In the genomic region with DNA sequence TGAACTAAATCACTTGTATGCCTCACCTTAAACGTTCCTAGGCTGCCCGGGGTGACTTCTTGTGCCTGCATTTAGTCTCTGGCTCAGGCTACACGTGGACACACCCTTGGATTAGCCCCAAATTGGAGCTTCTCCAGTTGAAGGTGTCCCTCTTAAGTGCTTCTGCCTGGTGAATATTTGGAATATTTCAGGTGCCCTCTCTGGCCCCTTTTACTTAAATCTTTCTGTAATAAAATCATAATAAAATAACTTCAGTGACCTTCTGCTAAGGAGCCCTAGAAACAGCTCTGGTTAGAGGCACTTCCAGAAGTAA, we compare ENCODE assay signal across 19 cellular contexts.
DNase-seq lines count a peak whose midpoint lies in the region; ATAC-seq and TF ChIP-seq lines count a peak whose summit lies in the region.
"Had no signal": no experiment of that assay in that cellular context is flagged by ENCODE, and none has a peak within 500 bp of the region (broad histone marks: within the 10 kb centered on the region; RNA-seq: fewer than 3 reads in every experiment).

No MANE protein-coding gene starts in this region.

- no peak overlapping the region for H3K4me2 ChIP-seq in SK-N-SH
- H3K4me2 ChIP-seq: GM23338 had no signal

- TF ChIP-seq POLR2A in erythroblast (IDR thresholded peaks at IDR 0.05; ENCODE audit: low read length) (no peak), ovary (IDR thresholded peaks at IDR 0.05) (no peak), tibial nerve (IDR thresholded peaks at IDR 0.05) (no peak)

- no peaks in the 10 kb centered on the region for H3K79me2 ChIP-seq in SK-N-SH (ENCODE audit: insufficient read depth)

- no peak for TF ChIP-seq EP300 in SK-N-SH (IDR thresholded peaks at IDR 0.05; ENCODE audit: borderline replicate concordance in 1 of 2, low read depth in 1 of 2, low read length in 1 of 2)
- TF ChIP-seq EP300 in ovary (IDR thresholded peaks at IDR 0.05) = no peak
- TF ChIP-seq EP300 in tibial nerve (IDR thresholded peaks at IDR 0.05) = peak; percentile 7 to 77

- H3K4me1 ChIP-seq in SK-N-SH (ENCODE audit: control insufficient read depth in 1 of 2, insufficient read depth in 2 of 2, low read depth in 1 of 2, low read length in 1 of 2) (no peaks in the 10 kb centered on the region), ovary (ENCODE audit: insufficient read depth) (peaks cover 9% of the 10 kb centered on the region), tibial nerve (peaks cover 0 to 96% (median 49%) of the 10 kb centered on the region in 4 donors)
- H3K4me1 ChIP-seq: colonic mucosa had no signal

- TF ChIP-seq RAD21 in SK-N-SH (IDR thresholded peaks at IDR 0.05; ENCODE audit: low read length) = no peak

- POLR2A ChIA-PET in SK-N-SH (lab: Yijun Ruan, JAX) = interaction anchor here (1.0 kb wide), 1 partner anchor 68 kb away, joined by 3 read pairs; no protein-coding TSS in a partner anchor

- no peaks in the 10 kb centered on the region for H4K20me1 ChIP-seq in SK-N-SH (ENCODE audit: insufficient read depth)

- DNase-seq in SK-N-SH = no peak
- DNase-seq in erythroblast (lab: John Stamatoyannopoulos, UW) = peak; percentile 28 to 51
- DNase-seq in ovary = peak in 3 of 5 donors; percentile 29 to 51 (median 36)
- peak; percentile 47 to 74 for DNase-seq in tibial nerve (ENCODE audit: low spot score in 2 of 2)
- DNase-seq in NK-92 treated with Interleukin-12 subunit alpha and Interleukin-12 subunit beta, amount 100 ng/mL, for 24 hours (lab: John Stamatoyannopoulos, UW) = no peak
- no peak for DNase-seq in AG20443 (ENCODE audit: low spot score)
- DNase-seq in NCI-H1105 treated with DMSO at 0.1 percent for 48 hours (lab: John Stamatoyannopoulos, UW) = no peak
- DNase-seq: 8988T; activated B cell treated with CpG ODN at 0.5 μM for 24 hours; activated CD4-positive, alpha-beta memory T cell treated with anti-CD3 and anti-CD28 coated beads for 36 hours; activated naive CD4-positive, alpha-beta T cell treated with anti-CD3 and anti-CD28 coated beads, Interleukin-2, amount 10 ng/mL, durations not matched to agents 7 days and 5 days; activated T-cell treated with anti-CD3 and anti-CD28 coated beads, Interleukin-2, amount 50 U/mL, for 1 hour; colonic mucosa; foreskin melanocyte; NCI-H1417 treated with DMSO at 0.1 percent for 48 hours; stimulated activated naive CD4-positive, alpha-beta T cell had no signal

- CTCF ChIA-PET in SK-N-SH (lab: Yijun Ruan, JAX) = interaction anchor here (1.0 to 1.3 kb wide), 2 partner anchors 10 to 17 kb away, joined by 3 to 5 read pairs; no protein-coding TSS in a partner anchor

- H3K27ac ChIP-seq in SK-N-SH (ENCODE audit: low read depth in 2 of 2, low read length in 1 of 2) (no peak overlapping the region), ovary (no peak overlapping the region), tibial nerve (peak overlapping the region; percentile 39 to 99 (median 66))
- H3K27ac ChIP-seq: colonic mucosa had no signal

- intact Hi-C loops in ovary (cut with DNase I) = loop anchor here in 1 of 4 donors (10.0 kb wide), 1 partner anchor 144 kb away; no protein-coding TSS in a partner anchor

- H3K9me3 ChIP-seq in SK-N-SH (no peaks in the 10 kb centered on the region), ovary (no peaks in the 10 kb centered on the region), tibial nerve (no peaks in the 10 kb centered on the region)
- H3K9me3 ChIP-seq: colonic mucosa had no signal

- no peaks in the 10 kb centered on the region for H3F3A ChIP-seq in SK-N-SH (replicated peaks; ENCODE audit: insufficient read depth)

- no peaks in the 10 kb centered on the region for H3K9me2 ChIP-seq in SK-N-SH

- no peaks in the 10 kb centered on the region for H3K36me3 ChIP-seq in SK-N-SH (replicated peaks in 1 of 2; ENCODE audit: control insufficient read depth in 1 of 2, insufficient read depth in 2 of 2, low read length in 1 of 2)
- H3K36me3 ChIP-seq in ovary = no peaks in the 10 kb centered on the region
- no peaks in the 10 kb centered on the region for H3K36me3 ChIP-seq in tibial nerve
- H3K36me3 ChIP-seq: colonic mucosa had no signal

- 14% methylated on average over 3 of the region's 3 CpGs for WGBS in SK-N-SH (ENCODE audit: low lambda C conversion rate)
- 2 to 6% (median 5%) methylated on average over 3 of the region's 3 CpGs for WGBS in ovary, 3 donors
- WGBS in tibial nerve, 2 donors = 36 to 38% methylated on average over 3 of the region's 3 CpGs

- TF ChIP-seq CTCF in SK-N-SH (IDR thresholded peaks at IDR 0.05) = no peak
- no peak for TF ChIP-seq CTCF in ovary (IDR thresholded peaks at IDR 0.05)
- TF ChIP-seq CTCF in tibial nerve (IDR thresholded peaks at IDR 0.05) = no peak

- no peak; the same call in 2 of the 3 replicates for ATAC-seq in SK-N-SH treated with all-trans-retinoic acid at 6 μM for 48 hours
- ATAC-seq: GM23338, Panc1 had no signal

- no peak overlapping the region for H2AFZ ChIP-seq in SK-N-SH (ENCODE audit: low read depth)
- H2AFZ ChIP-seq: GM23338 had no signal

- H3K4me3 ChIP-seq in SK-N-SH (ENCODE audit: low read depth in 2 of 2, low read length in 1 of 2) (no peak overlapping the region), ovary (no peak overlapping the region), tibial nerve (no peak overlapping the region)
- H3K4me3 ChIP-seq: colonic mucosa, GM23338 had no signal

- H3K27me3 ChIP-seq in SK-N-SH (ENCODE audit: insufficient read depth) = no peaks in the 10 kb centered on the region
- no peaks in the 10 kb centered on the region for H3K27me3 ChIP-seq in ovary
- no peaks in the 10 kb centered on the region for H3K27me3 ChIP-seq in tibial nerve
- H3K27me3 ChIP-seq: colonic mucosa had no signal

- no peak overlapping the region for H3K9ac ChIP-seq in SK-N-SH

TF ChIP-seq in SK-N-SH treated with all-trans-retinoic acid at 6 μM for 48 hours, 23 proteins besides CTCF, POLR2A, EP300 and RAD21 (continues in another document):
- TF ChIP-seq, protein P1, sequence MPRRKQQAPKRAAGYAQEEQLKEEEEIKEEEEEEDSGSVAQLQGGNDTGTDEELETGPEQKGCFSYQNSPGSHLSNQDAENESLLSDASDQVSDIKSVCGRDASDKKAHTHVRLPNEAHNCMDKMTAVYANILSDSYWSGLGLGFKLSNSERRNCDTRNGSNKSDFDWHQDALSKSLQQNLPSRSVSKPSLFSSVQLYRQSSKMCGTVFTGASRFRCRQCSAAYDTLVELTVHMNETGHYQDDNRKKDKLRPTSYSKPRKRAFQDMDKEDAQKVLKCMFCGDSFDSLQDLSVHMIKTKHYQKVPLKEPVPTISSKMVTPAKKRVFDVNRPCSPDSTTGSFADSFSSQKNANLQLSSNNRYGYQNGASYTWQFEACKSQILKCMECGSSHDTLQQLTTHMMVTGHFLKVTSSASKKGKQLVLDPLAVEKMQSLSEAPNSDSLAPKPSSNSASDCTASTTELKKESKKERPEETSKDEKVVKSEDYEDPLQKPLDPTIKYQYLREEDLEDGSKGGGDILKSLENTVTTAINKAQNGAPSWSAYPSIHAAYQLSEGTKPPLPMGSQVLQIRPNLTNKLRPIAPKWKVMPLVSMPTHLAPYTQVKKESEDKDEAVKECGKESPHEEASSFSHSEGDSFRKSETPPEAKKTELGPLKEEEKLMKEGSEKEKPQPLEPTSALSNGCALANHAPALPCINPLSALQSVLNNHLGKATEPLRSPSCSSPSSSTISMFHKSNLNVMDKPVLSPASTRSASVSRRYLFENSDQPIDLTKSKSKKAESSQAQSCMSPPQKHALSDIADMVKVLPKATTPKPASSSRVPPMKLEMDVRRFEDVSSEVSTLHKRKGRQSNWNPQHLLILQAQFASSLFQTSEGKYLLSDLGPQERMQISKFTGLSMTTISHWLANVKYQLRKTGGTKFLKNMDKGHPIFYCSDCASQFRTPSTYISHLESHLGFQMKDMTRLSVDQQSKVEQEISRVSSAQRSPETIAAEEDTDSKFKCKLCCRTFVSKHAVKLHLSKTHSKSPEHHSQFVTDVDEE (CRISPR knock-in tag; IDR thresholded peaks at IDR 0.05) = no peak
- TF ChIP-seq ZFP30 (CRISPR knock-in tag; IDR thresholded peaks at IDR 0.05) (no peak), ISL1 (CRISPR knock-in tag; IDR thresholded peaks at IDR 0.05) (peak; percentile 54; the same call in 1 of the 2 replicates), OSR1 (CRISPR knock-in tag; IDR thresholded peaks at IDR 0.05) (no peak), ZFP3 (CRISPR knock-in tag; IDR thresholded peaks at IDR 0.05) (no peak)

TF ChIP-seq in SK-N-SH, 30 proteins besides CTCF, POLR2A, EP300 and RAD21 (continues in another document):
- TF ChIP-seq, protein P2, sequence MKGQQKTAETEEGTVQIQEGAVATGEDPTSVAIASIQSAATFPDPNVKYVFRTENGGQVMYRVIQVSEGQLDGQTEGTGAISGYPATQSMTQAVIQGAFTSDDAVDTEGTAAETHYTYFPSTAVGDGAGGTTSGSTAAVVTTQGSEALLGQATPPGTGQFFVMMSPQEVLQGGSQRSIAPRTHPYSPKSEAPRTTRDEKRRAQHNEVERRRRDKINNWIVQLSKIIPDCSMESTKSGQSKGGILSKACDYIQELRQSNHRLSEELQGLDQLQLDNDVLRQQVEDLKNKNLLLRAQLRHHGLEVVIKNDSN (IDR thresholded peaks at IDR 0.05; ENCODE audit: borderline replicate concordance, low read depth) = no peak
- TF ChIP-seq NRF1 (IDR thresholded peaks at IDR 0.05; ENCODE audit: low read depth, low read length) (no peak), FOXJ3 (CRISPR knock-in tag; IDR thresholded peaks at IDR 0.05) (no peak), CHD2 (IDR thresholded peaks at IDR 0.05; ENCODE audit: low read length, partially characterized antibody) (no peak), RXRA (IDR thresholded peaks at IDR 0.05; ENCODE audit: borderline replicate concordance, low read depth) (no peak), FOSL2 (IDR thresholded peaks at IDR 0.05; ENCODE audit: borderline replicate concordance, low read depth) (no peak)
- TF ChIP-seq, protein P3, sequence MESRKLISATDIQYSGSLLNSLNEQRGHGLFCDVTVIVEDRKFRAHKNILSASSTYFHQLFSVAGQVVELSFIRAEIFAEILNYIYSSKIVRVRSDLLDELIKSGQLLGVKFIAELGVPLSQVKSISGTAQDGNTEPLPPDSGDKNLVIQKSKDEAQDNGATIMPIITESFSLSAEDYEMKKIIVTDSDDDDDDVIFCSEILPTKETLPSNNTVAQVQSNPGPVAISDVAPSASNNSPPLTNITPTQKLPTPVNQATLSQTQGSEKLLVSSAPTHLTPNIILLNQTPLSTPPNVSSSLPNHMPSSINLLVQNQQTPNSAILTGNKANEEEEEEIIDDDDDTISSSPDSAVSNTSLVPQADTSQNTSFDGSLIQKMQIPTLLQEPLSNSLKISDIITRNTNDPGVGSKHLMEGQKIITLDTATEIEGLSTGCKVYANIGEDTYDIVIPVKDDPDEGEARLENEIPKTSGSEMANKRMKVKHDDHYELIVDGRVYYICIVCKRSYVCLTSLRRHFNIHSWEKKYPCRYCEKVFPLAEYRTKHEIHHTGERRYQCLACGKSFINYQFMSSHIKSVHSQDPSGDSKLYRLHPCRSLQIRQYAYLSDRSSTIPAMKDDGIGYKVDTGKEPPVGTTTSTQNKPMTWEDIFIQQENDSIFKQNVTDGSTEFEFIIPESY (IDR thresholded peaks at IDR 0.05; ENCODE audit: borderline replicate concordance, low read depth) = no peak

Comparison
In these comparisons a context has a peak if more than half of its experiments do, and no peak if none do; other contexts are left out.
1. DNase-seq: peak in erythroblast (2 of 2), ovary (3 of 5) and tibial nerve (2 of 2); none in SK-N-SH (single experiment), NK-92 treated with Interleukin-12 subunit alpha and Interleukin-12 subunit beta, amount 100 ng/mL, for 24 hours (single experiment), AG20443 (single experiment) and NCI-H1105 treated with DMSO at 0.1 percent for 48 hours (single experiment).
2. H3K27ac ChIP-seq: peak in tibial nerve (4 of 4); none in SK-N-SH (0 of 2) and ovary (0 of 2).